11 cellular contexts compared by ENCODE assay signal in genomic region chr9:95880011-95880690, GRCh38. TPM values are rescaled to one million over a fixed set of nuclear protein-coding genes. Genes with fewer than 3 reads are reported as not detected.
A peak's percentile ranks its signal among the peaks of the same experiment; 100 is the strongest.
DNase-seq lines count a peak whose midpoint lies in the region; ATAC-seq and TF ChIP-seq lines count a peak whose summit lies in the region.
"Had no signal": no experiment of that assay in that cellular context is flagged by ENCODE, and none has a peak within 500 bp of the region (broad histone marks: within the 10 kb centered on the region; RNA-seq: fewer than 3 reads in every experiment).

No MANE protein-coding gene starts in this region.

- H3K9ac ChIP-seq in rectal smooth muscle tissue (ENCODE audit: low read length) = no peak overlapping the region

- H3K4me1 ChIP-seq in SJCRH30 (peaks cover 16% of the 10 kb centered on the region), rectal smooth muscle tissue (ENCODE audit: control insufficient read depth, insufficient read depth, low read length) (peaks cover 12% of the 10 kb centered on the region)

- no peak for TF ChIP-seq CTCF in endothelial cell (IDR thresholded peaks at IDR 0.05; ENCODE audit: unreplicated experiment)

- peaks cover 32% of the 10 kb centered on the region for H3K4me1 Mint-ChIP-seq in endothelial cell (ENCODE audit: unreplicated experiment)

- H3K36me3 ChIP-seq in SJCRH30 (peaks cover 26% of the 10 kb centered on the region), rectal smooth muscle tissue (ENCODE audit: control insufficient read depth, insufficient read depth, low read length) (peaks cover 4% of the 10 kb centered on the region)

- peaks cover 20% of the 10 kb centered on the region for H3K36me3 Mint-ChIP-seq in endothelial cell (ENCODE audit: low read depth, unreplicated experiment)

- DNase-seq in EL (peak; percentile 57), SJCRH30 (peak in 1 of 2 experiments; percentile 73), endothelial cell (ENCODE audit: low spot score) (no peak), NCI-H524 (lab: John Stamatoyannopoulos, UW) (no peak), NCI-H69 (lab: John Stamatoyannopoulos, UW) (no peak), cortex of kidney (lab: John Stamatoyannopoulos, UW) (no peak), Right ventricle myocardium superior (no peak)
- DNase-seq: DMS79, NCI-H2081 treated with DMSO at 0.1 percent for 48 hours, OCI-M1 had no signal

- H3K27ac ChIP-seq in SJCRH30 (peak overlapping the region; percentile 10; the same call in 1 of the 2 replicates), rectal smooth muscle tissue (ENCODE audit: low read depth, low read length) (peak overlapping the region; percentile 12)

- no peak for ATAC-seq in Right ventricle myocardium superior (ENCODE audit: poor library complexity)

- H3K27me3 Mint-ChIP-seq in endothelial cell (ENCODE audit: unreplicated experiment) = no peaks in the 10 kb centered on the region

- no peak overlapping the region for H3K4me3 ChIP-seq in SJCRH30
- H3K4me3 ChIP-seq in rectal smooth muscle tissue (ENCODE audit: low read length) = no peak overlapping the region

- H3K27me3 ChIP-seq in SJCRH30 (no peaks in the 10 kb centered on the region), rectal smooth muscle tissue (ENCODE audit: control insufficient read depth, insufficient read depth, low read length) (no peaks in the 10 kb centered on the region)

- no peaks in the 10 kb centered on the region for H3K9me3 Mint-ChIP-seq in endothelial cell (ENCODE audit: unreplicated experiment)

- peak overlapping the region; percentile 91 for H3K27ac Mint-ChIP-seq in endothelial cell (ENCODE audit: unreplicated experiment)

- H3K4me3 Mint-ChIP-seq in endothelial cell (ENCODE audit: unreplicated experiment) = no peak overlapping the region

- intact Hi-C loops in Right ventricle myocardium superior (cut with DNase I) = no loop called here

- H3K9me3 ChIP-seq in SJCRH30 (replicated peaks) = no peaks in the 10 kb centered on the region

RNA-seq across cellular contexts. Expression of gene ERCC6L2, which starts 4.7 kb away (rescaled TPM):
- 62.2 and 77.7 TPM in 2 replicates for total RNA-seq in SJCRH30 (2014; rRNA removed; shearing (Covaris generic))
- total RNA-seq in endothelial cell (ENCODE audit: unreplicated experiment) = 40.5 TPM
- total RNA-seq in Right ventricle myocardium superior = 20.3 TPM
